In the genomic region with DNA sequence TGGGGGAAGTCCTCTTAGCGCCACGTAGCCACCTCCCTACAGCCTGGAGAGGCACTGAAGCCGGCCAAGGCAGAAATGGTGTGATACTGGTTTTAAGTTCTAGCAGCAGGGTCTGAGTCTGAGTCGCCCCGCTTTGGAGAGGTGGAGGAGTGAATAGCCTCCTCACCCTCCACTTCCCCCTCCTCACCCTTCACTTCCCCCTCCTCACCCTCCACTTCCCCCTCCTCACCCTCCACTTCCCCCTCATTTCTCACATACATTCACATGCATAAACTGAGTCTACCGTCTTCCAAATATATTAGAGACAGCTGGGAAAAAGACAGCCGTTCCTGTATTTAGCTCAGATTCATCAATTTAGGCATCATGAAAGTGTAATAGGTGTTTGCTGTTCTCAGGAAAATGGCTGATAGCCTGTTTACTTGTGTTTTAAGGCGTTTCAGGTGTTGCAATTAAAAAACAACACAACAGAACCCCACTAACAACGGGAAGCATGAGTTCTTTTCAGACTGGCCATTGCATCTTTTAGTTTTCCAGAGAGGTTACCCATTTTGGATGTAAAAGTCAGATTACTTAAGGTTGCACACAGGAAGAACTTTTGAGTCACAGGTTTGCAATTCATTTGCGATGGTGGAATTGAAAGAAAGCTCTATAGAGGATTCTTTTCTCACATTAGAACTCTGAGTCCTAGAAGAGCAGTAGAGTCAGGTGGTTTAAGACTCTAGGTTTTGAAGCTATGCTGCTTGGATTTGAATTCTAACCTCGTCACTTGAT, we compare ENCODE assay signal across 7 cellular contexts. TPM values are rescaled to one million over a fixed set of nuclear protein-coding genes. Genes with fewer than 3 reads are reported as not detected.
A peak's percentile ranks its signal among the peaks of the same experiment; 100 is the strongest.
DNase-seq lines count a peak whose midpoint lies in the region; ATAC-seq and FAIRE-seq lines count a peak whose summit lies in the region.

No MANE protein-coding gene starts in this region.

- H3K27ac Mint-ChIP-seq in effector memory CD8-positive, alpha-beta T cell: peak overlapping the region; percentile 92 to 95
- peak overlapping the region in 5 of 6 donors; percentile 39 to 98 (median 97) for H3K27ac Mint-ChIP-seq in naive B cell

- H3K36me3 Mint-ChIP-seq in effector memory CD8-positive, alpha-beta T cell (ENCODE audit: insufficient read depth): peaks cover 17% of the 10 kb centered on the region
- no peaks in the 10 kb centered on the region for H3K36me3 Mint-ChIP-seq in naive B cell

- FAIRE-seq in GM19239 (lab: Jason Lieb, UNC): peak; percentile 89

- peak; percentile 29 for DNase-seq in GM19239 (ENCODE audit: insufficient read length, low spot score)
- peak; percentile 55 for DNase-seq in RKO (ENCODE audit: low spot score)
- DNase-seq in effector memory CD8-positive, alpha-beta T cell: no peak
- DNase-seq in naive B cell: no peak
- DNase-seq in NCI-H2029 (lab: John Stamatoyannopoulos, UW): no peak
- no peak for DNase-seq in D341Med (ENCODE audit: low spot score)

- H3K27me3 Mint-ChIP-seq in effector memory CD8-positive, alpha-beta T cell: no peaks in the 10 kb centered on the region
- H3K27me3 Mint-ChIP-seq in naive B cell: peaks cover 0 to 8% (median 6%) of the 10 kb centered on the region in 3 donors

- peak overlapping the region; percentile 88 to 92 for H3K4me3 Mint-ChIP-seq in effector memory CD8-positive, alpha-beta T cell
- peak overlapping the region; percentile 83 to 97 (median 95) for H3K4me3 Mint-ChIP-seq in naive B cell

- peaks cover 3 to 6% of the 10 kb centered on the region in 2 donors for H3K9me3 Mint-ChIP-seq in effector memory CD8-positive, alpha-beta T cell
- H3K9me3 Mint-ChIP-seq in naive B cell: peaks cover 1 to 17% (median 7%) of the 10 kb centered on the region in 7 donors

- peaks cover 17 to 28% of the 10 kb centered on the region in 2 donors for H3K4me1 Mint-ChIP-seq in effector memory CD8-positive, alpha-beta T cell (ENCODE audit: low read depth in 2 of 2)
- peaks cover 17 to 58% (median 38%) of the 10 kb centered on the region in 3 donors for H3K4me1 Mint-ChIP-seq in naive B cell

- ATAC-seq in effector memory CD8-positive, alpha-beta T cell (replicated peaks): no peak
- ATAC-seq in naive B cell (ENCODE audit: low read depth in 2 of 2): no peak
- no peak for ATAC-seq in GM18517 (IDR thresholded peaks at IDR 0.05; ENCODE audit: unreplicated experiment)

RNA-seq across cellular contexts. Expression of a gene that starts 0.8 kb away (rescaled TPM):
- 10 to 100 TPM; 18.9 to 38.1 (median 25.4) TPM for polyA plus RNA-seq in naive B cell (ENCODE audit: low read depth in 6 of 6)

Comparison
In these comparisons a context has a peak if more than half of its experiments do, and no peak if none do; other contexts are left out.
1. DNase-seq: peak in GM19239 (single experiment) and RKO (single experiment); none in effector memory CD8-positive, alpha-beta T cell (0 of 3), naive B cell (single experiment), NCI-H2029 (single experiment) and D341Med (single experiment).